Comparison of ENCODE assay signal across 8 cellular contexts in genomic region chr10:68988530-68989316, GRCh38. TPM values are rescaled to one million over a fixed set of nuclear protein-coding genes. Genes with fewer than 3 reads are reported as not detected.
DNase-seq lines count a peak whose midpoint lies in the region; ATAC-seq, FAIRE-seq and TF ChIP-seq lines count a peak whose summit lies in the region.

Gene KIFBP, plus strand, starts transcription at chr10:68988803. Its CDS starts 30 bp downstream, at chr10:68988833.

- TF ChIP-seq CTCF in BJ (IDR thresholded peaks at IDR 0.05; ENCODE audit: insufficient read depth, low read depth, low read length): peak; percentile 75

- POLR2A ChIA-PET in BJ (lab: Charles Lee): no interaction called here

- peak; percentile 93 for DNase-seq in BJ (ENCODE audit: low read depth)
- DNase-seq in GM19238 (ENCODE audit: insufficient read length, low spot score): peak; percentile 81
- DNase-seq in NCI-H510A treated with DMSO at 0.1 percent for 48 hours (lab: John Stamatoyannopoulos, UW): peak; percentile 97
- DNase-seq in activated CD4-positive, alpha-beta T cell treated with anti-CD3 and anti-CD28 coated beads for 48 hours: peak; percentile 90
- peak; percentile 98 for DNase-seq in kidney tubule cell (ENCODE audit: low spot score)
- DNase-seq in stimulated activated CD4-positive, alpha-beta T cell treated with anti-CD3 and anti-CD28 coated beads, Interleukin-1b, Interleukin-23, amount 100 ng/mL, for 24 hours (ENCODE audit: low read depth in 4 of 4, low spot score in 1 of 4): peak; percentile 45 to 77 (median 61)

- CTCF ChIA-PET in BJ (lab: Yijun Ruan, JAX): interaction anchor here (1.1 to 1.8 kb wide), 2 partner anchors 106 to 108 kb away, joined by 3 to 6 read pairs; no protein-coding TSS in a partner anchor

- ATAC-seq in HG03442 (IDR thresholded peaks at IDR 0.05; ENCODE audit: unreplicated experiment): peak; percentile 72

- peak; percentile 71 for FAIRE-seq in colon (lab: Jason Lieb, UNC)

- peak within 1 kb of the TSS; percentile 75 for H3K4me3 ChIP-seq in BJ (ENCODE audit: low read depth, low read length)

- H3K36me3 ChIP-seq in BJ (ENCODE audit: control insufficient read depth, insufficient read depth, low read length): no peaks in the 10 kb centered on the region; the same call in 1 of the 2 replicates

- H3K27me3 ChIP-seq in BJ (ENCODE audit: control insufficient read depth, insufficient read depth, low read length): no peaks in the 10 kb centered on the region

RNA-seq across cellular contexts. Expression of gene KIFBP, which starts in this region (rescaled TPM):
- polyA plus RNA-seq in BJ (2011; rRNA removed): 27.4 and 36.9 TPM in 2 replicates
- 14.4 and 16.9 TPM in 2 replicates for polyA minus RNA-seq in BJ (2011; rRNA and poly(A)+ RNA removed)

Comparison
In these comparisons a context has a peak if more than half of its experiments do, and no peak if none do; other contexts are left out.
1. Peak in every context shown above with its lines: DNase-seq, ATAC-seq and H3K4me3 ChIP-seq.